In genomic region chr1:196382383-196382782, GRCh38 we compare ENCODE assay signal across 20 cellular contexts.
DNase-seq lines count a peak whose midpoint lies in the region; ATAC-seq, FAIRE-seq and TF ChIP-seq lines count a peak whose summit lies in the region.
"Had no signal": no experiment of that assay in that cellular context is flagged by ENCODE, and none has a peak within 500 bp of the region (broad histone marks: within the 10 kb centered on the region; RNA-seq: fewer than 3 reads in every experiment).

No MANE protein-coding gene starts in this region.

- intact Hi-C loops in K562 (cut with micrococcal nuclease) = no loop called here

- no peak overlapping the region for H3K9ac ChIP-seq in K562 (ENCODE audit: insufficient read depth in 1 of 2, low read depth in 2 of 2, low read length in 2 of 2)
- H3K9ac ChIP-seq: BLaER1 had no signal

- no peaks in the 10 kb centered on the region for H3F3A ChIP-seq in GM23338 (replicated peaks; ENCODE audit: low read depth)

- H3K4me1 Mint-ChIP-seq in GM23338 (peaks cover 7% of the 10 kb centered on the region; the same call in 2 of the 3 replicates), nephron progenitor cell (peaks cover 9% of the 10 kb centered on the region)
- H3K4me1 Mint-ChIP-seq in stimulated activated memory B cell treated with anti-CD40 and anti-IgM and Interleukin-4, amounts not matched to agents 10 μg/mL and 1 μg/mL and 100 μg/mL, for 72 hours = no peaks in the 10 kb centered on the region
- H3K4me1 Mint-ChIP-seq: B cell; CD4-positive, CD25-positive, alpha-beta regulatory T cell had no signal

- no peaks in the 10 kb centered on the region for H3K27me3 Mint-ChIP-seq in GM23338 (ENCODE audit: insufficient read depth, low read depth, poor library complexity)
- H3K27me3 Mint-ChIP-seq in nephron progenitor cell (ENCODE audit: low read depth, poor library complexity) = no peaks in the 10 kb centered on the region
- H3K27me3 Mint-ChIP-seq in stimulated activated memory B cell treated with anti-CD40 and anti-IgM and Interleukin-4, amounts not matched to agents 10 μg/mL and 1 μg/mL and 100 μg/mL, for 72 hours = no peaks in the 10 kb centered on the region
- H3K27me3 Mint-ChIP-seq: B cell; CD4-positive, CD25-positive, alpha-beta regulatory T cell had no signal

- no TSS peak for BruUV-seq in K562 (replicated peaks; lab: Mats Ljungman, UMichigan)

- no peak for TF ChIP-seq POLR2A in A549 (IDR thresholded peaks at IDR 0.05; ENCODE audit: low read length)
- no peak for TF ChIP-seq POLR2A in K562 (conservative IDR thresholded peaks at IDR 0.05)

- H2AFZ ChIP-seq in GM23338 (no peak overlapping the region), K562 (ENCODE audit: low read depth, low read length) (no peak overlapping the region)

- ATAC-seq in A549 = no peak
- ATAC-seq in GM23338 = no peak
- ATAC-seq in K562 = no peak
- no peak for ATAC-seq in stimulated activated memory B cell treated with anti-CD40 and anti-IgM and Interleukin-4, amounts not matched to agents 10 μg/mL and 1 μg/mL and 100 μg/mL, for 72 hours
- ATAC-seq: CD8-positive, alpha-beta T cell; GM12878; HCT116 had no signal

- H3K4me2 ChIP-seq in A549 (no peak overlapping the region), GM23338 (no peak overlapping the region), K562 (ENCODE audit: insufficient read depth, low read length) (no peak overlapping the region)
- H3K4me2 ChIP-seq: BLaER1 had no signal

- CTCF ChIA-PET in A549 (lab: Yijun Ruan, JAX) (no interaction called here), K562 (lab: Yijun Ruan, JAX; ENCODE audit: low intra/inter-chr PET ratio) (no interaction called here)

- H3K9me3 Mint-ChIP-seq in GM23338 (no peaks in the 10 kb centered on the region), nephron progenitor cell (no peaks in the 10 kb centered on the region)
- peaks cover 5% of the 10 kb centered on the region for H3K9me3 Mint-ChIP-seq in stimulated activated memory B cell treated with anti-CD40 and anti-IgM and Interleukin-4, amounts not matched to agents 10 μg/mL and 1 μg/mL and 100 μg/mL, for 72 hours
- H3K9me3 Mint-ChIP-seq: CD8-positive, alpha-beta T cell had no signal

- in situ Hi-C loops in K562 (cut with MboI) = no loop called here

- H3K9me1 ChIP-seq in K562 (ENCODE audit: control insufficient read depth, insufficient read depth, low read length) = no peaks in the 10 kb centered on the region

- H3K4me3 Mint-ChIP-seq in GM23338 (no peak overlapping the region), nephron progenitor cell (no peak overlapping the region)
- H3K4me3 Mint-ChIP-seq in stimulated activated memory B cell treated with anti-CD40 and anti-IgM and Interleukin-4, amounts not matched to agents 10 μg/mL and 1 μg/mL and 100 μg/mL, for 72 hours = no peak overlapping the region
- H3K4me3 Mint-ChIP-seq: B cell; CD4-positive, CD25-positive, alpha-beta regulatory T cell; CD8-positive, alpha-beta T cell had no signal

- FAIRE-seq in A549 (lab: Jason Lieb, UNC) = no peak
- no peak for FAIRE-seq in K562 (lab: Jason Lieb, UNC)
- FAIRE-seq: GM12878, GM18507, H1 had no signal

- H3K4me3 ChIP-seq in A549 (no peak overlapping the region), GM23338 (no peak overlapping the region), K562 (no peak overlapping the region)
- H3K4me3 ChIP-seq: BLaER1, GM12878 had no signal

- H3K27me3 ChIP-seq in GM23338 (ENCODE audit: insufficient read depth) = no peaks in the 10 kb centered on the region
- H3K27me3 ChIP-seq in K562 (ENCODE audit: control insufficient read depth in 2 of 2, insufficient read depth in 2 of 2, low read length in 2 of 2) = no peaks in the 10 kb centered on the region
- H3K27me3 ChIP-seq: BLaER1 had no signal

- H3K27ac Mint-ChIP-seq in GM23338 (peak overlapping the region; percentile 24; the same call in 1 of the 2 replicates), nephron progenitor cell (peak overlapping the region; percentile 87)
- H3K27ac Mint-ChIP-seq in stimulated activated memory B cell treated with anti-CD40 and anti-IgM and Interleukin-4, amounts not matched to agents 10 μg/mL and 1 μg/mL and 100 μg/mL, for 72 hours = no peak overlapping the region
- H3K27ac Mint-ChIP-seq: B cell; CD4-positive, CD25-positive, alpha-beta regulatory T cell; CD8-positive, alpha-beta T cell had no signal

- H4K20me1 ChIP-seq in GM23338 (replicated peaks; ENCODE audit: insufficient read depth) (no peaks in the 10 kb centered on the region), K562 (replicated peaks; ENCODE audit: control insufficient read depth, insufficient read depth, low read length) (no peaks in the 10 kb centered on the region)
- H4K20me1 ChIP-seq: BLaER1 had no signal

- no peaks in the 10 kb centered on the region for H3K9me2 ChIP-seq in GM23338 (ENCODE audit: insufficient read depth)

- 88% methylated on average over 6 of the region's 6 CpGs for WGBS in A549 (ENCODE audit: missing lambda C conversion rate)
- WGBS in K562 (ENCODE audit: insufficient coverage, low coverage, missing lambda C conversion rate) = 33% methylated on average over 6 of the region's 6 CpGs

- TF ChIP-seq RAD21 in A549 (conservative IDR thresholded peaks at IDR 0.05 in 1 of 2, IDR thresholded peaks at IDR 0.05 in 1 of 2) (no peak), K562 (CRISPR knock-in tag; conservative IDR thresholded peaks at IDR 0.05 in 1 of 2, IDR thresholded peaks at IDR 0.05 in 1 of 2) (no peak)

- POLR2A ChIA-PET in A549 (lab: Yijun Ruan, JAX) (no interaction called here), K562 (lab: Yijun Ruan, JAX) (no interaction called here)

- DNase-seq in A549 (ENCODE audit: low read depth in 1 of 2, low spot score in 1 of 2) (no peak), GM23338 (ENCODE audit: low spot score) (no peak), K562 (ENCODE audit: extremely low read depth in 1 of 4, low spot score in 3 of 4) (no peak), nephron progenitor cell (no peak), DMS79 (lab: John Stamatoyannopoulos, UW) (no peak)
- DNase-seq: Caco-2; CD4-positive, CD25-positive, alpha-beta regulatory T cell; CD8-positive, alpha-beta T cell; DMS153; EL; GDM1; H7 had no signal

- H3K9me3 ChIP-seq in A549 (no peaks in the 10 kb centered on the region), K562 (replicated peaks; ENCODE audit: control insufficient read depth, insufficient read depth, low read depth, low read length) (no peaks in the 10 kb centered on the region)
- H3K9me3 ChIP-seq: BLaER1, Caco-2 had no signal

- H3K36me3 Mint-ChIP-seq in GM23338 (ENCODE audit: low read depth) = no peaks in the 10 kb centered on the region
- H3K36me3 Mint-ChIP-seq in nephron progenitor cell (ENCODE audit: low read depth) = peaks cover 3% of the 10 kb centered on the region
- H3K36me3 Mint-ChIP-seq in stimulated activated memory B cell treated with anti-CD40 and anti-IgM and Interleukin-4, amounts not matched to agents 10 μg/mL and 1 μg/mL and 100 μg/mL, for 72 hours = no peaks in the 10 kb centered on the region
- H3K36me3 Mint-ChIP-seq: CD4-positive, CD25-positive, alpha-beta regulatory T cell; CD8-positive, alpha-beta T cell had no signal

- H3K4me1 ChIP-seq in A549 = no peaks in the 10 kb centered on the region
- H3K4me1 ChIP-seq in GM23338 (ENCODE audit: insufficient read depth) = no peaks in the 10 kb centered on the region
- no peaks in the 10 kb centered on the region for H3K4me1 ChIP-seq in K562 (replicated peaks in 1 of 2; ENCODE audit: control insufficient read depth in 2 of 2, insufficient read depth in 2 of 2, low read length in 2 of 2)
- H3K4me1 ChIP-seq: BLaER1, Caco-2 had no signal

- H3K79me2 ChIP-seq in GM23338 (replicated peaks; ENCODE audit: insufficient read depth) = no peaks in the 10 kb centered on the region
- H3K79me2 ChIP-seq in K562 (ENCODE audit: control insufficient read depth, insufficient read depth, low read length) = no peaks in the 10 kb centered on the region

- TF ChIP-seq CTCF in A549 (IDR thresholded peaks at IDR 0.05) (no peak), GM23338 (conservative IDR thresholded peaks at IDR 0.05; ENCODE audit: low read depth in 2 of 2) (no peak), K562 (IDR thresholded peaks at IDR 0.05 in 2 of 3, conservative IDR thresholded peaks at IDR 0.05 in 1 of 3; ENCODE audit: insufficient read depth in 2 of 3, low read depth in 1 of 3, low read length in 3 of 3) (no peak), nephron progenitor cell (IDR thresholded peaks at IDR 0.05) (no peak)

- H3K36me3 ChIP-seq in GM23338 (ENCODE audit: insufficient read depth) = no peaks in the 10 kb centered on the region
- no peaks in the 10 kb centered on the region for H3K36me3 ChIP-seq in K562 (ENCODE audit: control insufficient read depth, insufficient read depth, low read length)
- H3K36me3 ChIP-seq: BLaER1 had no signal

- H3K27ac ChIP-seq in A549 = no peak overlapping the region
- no peak overlapping the region for H3K27ac ChIP-seq in GM23338 (ENCODE audit: low read depth)
- H3K27ac ChIP-seq in K562 (ENCODE audit: extremely low read depth, low read depth, low read length) = no peak overlapping the region
- H3K27ac ChIP-seq: BLaER1, C4-2B had no signal

- TF ChIP-seq EP300 in A549 (IDR thresholded peaks at IDR 0.05) (no peak), K562 (IDR thresholded peaks at IDR 0.05; ENCODE audit: low read length) (no peak)

TF ChIP-seq in GM23338, 12 proteins besides CTCF, POLR2A, EP300 and RAD21 (continues in another document):
- TF ChIP-seq EZH2 (IDR thresholded peaks at IDR 0.05; ENCODE audit: low read depth, unreplicated experiment) (no peak), JUNB (IDR thresholded peaks at IDR 0.05; ENCODE audit: unreplicated experiment) (no peak), EZH2phosphoT487 (IDR thresholded peaks at IDR 0.05; ENCODE audit: unreplicated experiment) (no peak), ZNF114 (CRISPR knock-in tag; IDR thresholded peaks at IDR 0.05) (no peak), STAT1 (IDR thresholded peaks at IDR 0.05; ENCODE audit: unreplicated experiment) (no peak)

TF ChIP-seq in K562, 482 proteins besides CTCF, POLR2A, EP300 and RAD21 (continues in another document):
- no peak for TF ChIP-seq GTF2A2 (tag; IDR thresholded peaks at IDR 0.05)
- no peak for TF ChIP-seq ELF4 (CRISPR knock-in tag; IDR thresholded peaks at IDR 0.05)
- no peak for TF ChIP-seq ZNF583 (CRISPR knock-in tag; IDR thresholded peaks at IDR 0.05)
- TF ChIP-seq ESRRA (IDR thresholded peaks at IDR 0.05; ENCODE audit: borderline replicate concordance, low read depth) = no peak
- no peak for TF ChIP-seq DDX20 (tag; IDR thresholded peaks at IDR 0.05; ENCODE audit: low read depth)

Comparison
In these comparisons a context has a peak if more than half of its experiments do, and no peak if none do; other contexts are left out.
1. Of the 35 proteins assayed by ChIP-seq in both K562 and A549: peak only in K562: none; only in A549: MAFK; in both: none; in neither: 34.